Comparison of ENCODE assay signal across 17 cellular contexts in the genomic region with DNA sequence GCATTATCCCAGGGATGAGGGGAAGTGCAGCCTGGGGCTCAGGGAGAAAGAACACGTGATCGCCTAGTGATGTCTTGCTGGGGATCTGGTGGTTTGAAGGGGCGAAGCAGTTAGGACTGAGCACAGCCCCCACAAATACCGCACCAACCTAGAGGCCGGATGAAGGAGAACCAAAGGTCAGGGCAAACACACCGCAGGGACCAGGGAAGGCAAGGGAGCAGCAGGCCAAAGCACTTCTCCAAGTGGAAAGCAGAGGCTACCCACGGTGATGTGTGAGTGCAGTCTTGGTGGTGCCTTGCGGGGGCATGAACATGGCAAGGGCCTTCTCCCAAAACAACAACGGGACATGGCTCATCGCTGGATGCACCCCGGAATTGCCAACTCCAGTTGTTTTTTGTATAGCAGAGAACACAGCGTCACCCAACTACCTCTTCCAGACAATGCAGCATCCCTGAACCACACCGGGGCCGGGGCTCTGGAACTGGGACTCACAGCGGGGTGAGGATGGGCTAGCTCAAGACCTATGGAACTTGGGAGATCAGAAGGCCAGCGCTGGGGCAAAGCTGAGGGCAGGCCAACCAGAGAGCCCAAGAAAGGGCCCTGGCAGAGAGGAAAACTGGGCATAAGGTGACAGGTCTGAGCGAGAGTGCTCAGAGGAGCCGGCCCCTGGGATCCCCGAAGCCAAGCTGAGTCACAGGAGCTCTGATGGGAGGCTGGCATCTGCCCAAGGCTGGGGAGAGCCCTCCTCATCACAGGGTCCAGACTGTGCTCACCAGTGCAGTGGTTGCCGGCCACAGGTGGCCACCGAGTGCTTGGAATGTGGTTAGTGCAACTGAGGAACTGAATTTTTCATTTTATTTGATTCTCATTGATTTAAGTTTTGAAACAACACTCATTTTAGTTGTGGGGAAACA. TPM values are rescaled to one million over a fixed set of nuclear protein-coding genes. Genes with fewer than 3 reads are reported as not detected.
DNase-seq lines count a peak whose midpoint lies in the region; ATAC-seq and TF ChIP-seq lines count a peak whose summit lies in the region.
"Had no signal": no experiment of that assay in that cellular context is flagged by ENCODE, and none has a peak within 500 bp of the region (broad histone marks: within the 10 kb centered on the region; RNA-seq: fewer than 3 reads in every experiment).

No MANE protein-coding gene starts in this region.

- no peak overlapping the region for H2BK15ac ChIP-seq in mesenchymal stem cell (ENCODE audit: low read depth, poor library complexity, severe bottlenecking)

- H3K9ac ChIP-seq in mesenchymal stem cell (ENCODE audit: low read length), result no peak overlapping the region

- H3K36me3 ChIP-seq in right atrium auricular region, result no peaks in the 10 kb centered on the region
- no peaks in the 10 kb centered on the region for H3K36me3 ChIP-seq in mesenchymal stem cell (ENCODE audit: control insufficient read depth in 1 of 2, insufficient read depth in 2 of 2, low read depth in 1 of 2, low read length in 2 of 2)

- TF ChIP-seq CTCF in astrocyte of the spinal cord (IDR thresholded peaks at IDR 0.05; ENCODE audit: low read depth, low read length) (no peak), right atrium auricular region (IDR thresholded peaks at IDR 0.05) (no peak)

- no peak overlapping the region for H4K91ac ChIP-seq in mesenchymal stem cell (ENCODE audit: low read length)

- H3K4me2 ChIP-seq in mesenchymal stem cell (ENCODE audit: low read length, poor library complexity, severe bottlenecking), result no peak overlapping the region

- no peak for ATAC-seq in GM21367 (IDR thresholded peaks at IDR 0.05; ENCODE audit: unreplicated experiment)
- ATAC-seq: effector memory CD8-positive, alpha-beta T cell had no signal

- H3K27ac ChIP-seq in right atrium auricular region (peak overlapping the region; percentile 43 to 46), mesenchymal stem cell (ENCODE audit: low read length, poor library complexity, severe bottlenecking) (no peak overlapping the region)

- no peaks in the 10 kb centered on the region for H3K9me3 ChIP-seq in right atrium auricular region
- H3K9me3 ChIP-seq in mesenchymal stem cell (ENCODE audit: control insufficient read depth, low read length), result no peaks in the 10 kb centered on the region

- H2AK5ac ChIP-seq in mesenchymal stem cell (ENCODE audit: low read length, severe bottlenecking), result no peak overlapping the region

- peak overlapping the region in 1 of 2 experiments; percentile 29 for H2BK12ac ChIP-seq in mesenchymal stem cell (ENCODE audit: low read length in 2 of 2)

- in situ Hi-C loops in astrocyte of the spinal cord (cut with HindIII; ENCODE audit: low sequenced_read_pairs), result no loop called here

- H4K8ac ChIP-seq in mesenchymal stem cell (ENCODE audit: low read length), result no peak overlapping the region

- no peak overlapping the region for H2BK120ac ChIP-seq in mesenchymal stem cell (ENCODE audit: low read depth, low read length)

- WGBS in mesenchymal stem cell, result 93% methylated on average over 21 of the region's 21 CpGs

- no peak overlapping the region for H3K14ac ChIP-seq in mesenchymal stem cell (ENCODE audit: low read length in 2 of 2)

- no peak overlapping the region for H2BK5ac ChIP-seq in mesenchymal stem cell (ENCODE audit: low read depth, low read length, poor library complexity, severe bottlenecking)

- H3K4me1 ChIP-seq in right atrium auricular region (peaks cover 0 to 60% of the 10 kb centered on the region in 2 donors), mesenchymal stem cell (ENCODE audit: control insufficient read depth, insufficient read depth, low read depth, low read length) (peaks cover 5% of the 10 kb centered on the region)

- H3K4ac ChIP-seq in mesenchymal stem cell (ENCODE audit: low read depth in 1 of 2, low read length in 2 of 2), result no peak overlapping the region

- H3K4me3 ChIP-seq in astrocyte of the spinal cord (ENCODE audit: low read depth, low read length), result no peak overlapping the region
- no peak overlapping the region for H3K4me3 ChIP-seq in right atrium auricular region
- no peak overlapping the region for H3K4me3 ChIP-seq in mesenchymal stem cell (ENCODE audit: insufficient read depth in 1 of 2, low read depth in 1 of 2, low read length in 2 of 2)

- peak; percentile 88 for DNase-seq in Daoy (ENCODE audit: low read depth)
- peak; percentile 77 for DNase-seq in M059J (ENCODE audit: low read depth)
- DNase-seq in astrocyte of the spinal cord (ENCODE audit: low read depth, low spot score), result peak; percentile 42
- DNase-seq in right atrium auricular region (ENCODE audit: low spot score), result no peak
- DNase-seq in NCI-H1092 (lab: John Stamatoyannopoulos, UW), result no peak
- no peak for DNase-seq in NCI-H187 (lab: John Stamatoyannopoulos, UW)
- DNase-seq in mesenchymal stem cell, result no peak
- DNase-seq: effector memory CD8-positive, alpha-beta T cell; hippocampal formation; kidney; NCI-H2029 treated with DMSO at 0.1 percent for 48 hours; NCI-H446 treated with DMSO at 0.1 percent for 48 hours; retina; SIG-M5; T-helper 2 cell had no signal

- H3K27me3 ChIP-seq in right atrium auricular region, result no peaks in the 10 kb centered on the region
- H3K27me3 ChIP-seq in mesenchymal stem cell (ENCODE audit: control insufficient read depth in 1 of 2, insufficient read depth in 1 of 2, low read length in 2 of 2), result peaks cover 0 to 31% of the 10 kb centered on the region in 2 experiments

- no peaks in the 10 kb centered on the region for H3K79me1 ChIP-seq in mesenchymal stem cell (replicated peaks; ENCODE audit: low read length, poor library complexity, severe bottlenecking)

- no peak overlapping the region for H2AFZ ChIP-seq in mesenchymal stem cell (ENCODE audit: low read depth, low read length)

- no peak overlapping the region for H3K23ac ChIP-seq in mesenchymal stem cell (ENCODE audit: low read length in 2 of 2)

- no peak overlapping the region for H3K18ac ChIP-seq in mesenchymal stem cell (ENCODE audit: low read depth in 1 of 2, low read length in 2 of 2)

RNA-seq across cellular contexts. Expression of gene GALNT16, which starts 11.1 kb away (rescaled TPM):
- total RNA-seq in Daoy (2014; rRNA removed; shearing (Covaris generic)), result 1.2 and 1.7 TPM in 2 replicates
- total RNA-seq in M059J (2014; rRNA removed; shearing (Covaris generic)), result 0.20 and 0.30 TPM in 2 replicates
- total RNA-seq in right atrium auricular region, result 10 to 100 TPM; 17.9 to 56.8 TPM
- polyA plus RNA-seq in mesenchymal stem cell (2013, experiment 1 of 2), result 5.4 TPM
- 4.2 TPM for polyA plus RNA-seq in mesenchymal stem cell (2013, experiment 2 of 2)
- polyA plus RNA-seq: IgD-negative memory B cell had no signal

Comparison
In these comparisons a context has a peak if more than half of its experiments do, and no peak if none do; other contexts are left out.
1. DNase-seq: peak in Daoy (single experiment), M059J (single experiment) and astrocyte of the spinal cord (single experiment); none in right atrium auricular region (single experiment), NCI-H1092 (single experiment), NCI-H187 (0 of 2) and mesenchymal stem cell (single experiment).